In the genomic region with DNA sequence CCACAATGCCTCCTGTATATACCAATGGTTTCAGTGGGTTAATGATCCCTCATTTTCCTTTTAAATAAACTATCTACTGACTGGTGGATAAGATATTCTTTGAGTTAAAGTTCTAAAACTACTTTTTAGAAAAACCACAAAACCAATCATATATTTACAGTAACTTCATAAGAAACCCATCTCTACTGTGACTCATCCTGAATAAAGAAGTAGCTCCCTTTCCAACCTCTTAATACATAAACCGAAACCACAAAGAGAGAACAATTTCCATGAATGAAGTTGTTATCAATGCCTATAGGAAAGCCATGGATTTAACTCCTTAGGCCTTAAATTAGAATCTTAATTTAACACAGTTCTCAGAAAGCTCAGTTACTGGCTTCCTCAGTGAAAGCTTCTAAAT, we compare ENCODE assay signal across 15 cellular contexts.
DNase-seq lines count a peak whose midpoint lies in the region; ATAC-seq and TF ChIP-seq lines count a peak whose summit lies in the region.
"Had no signal": no experiment of that assay in that cellular context is flagged by ENCODE, and none has a peak within 500 bp of the region (broad histone marks: within the 10 kb centered on the region; RNA-seq: fewer than 3 reads in every experiment).

No MANE protein-coding gene starts in this region.

- ATAC-seq in SK-N-SH treated with all-trans-retinoic acid at 6 μM for 48 hours: peak; percentile 86
- ATAC-seq in HG03196 (IDR thresholded peaks at IDR 0.05; ENCODE audit: unreplicated experiment): no peak
- ATAC-seq in GM18867 (IDR thresholded peaks at IDR 0.05; ENCODE audit: unreplicated experiment): no peak

- DNase-seq in A172 (ENCODE audit: low spot score) (peak; percentile 12), GM03348 (ENCODE audit: low spot score) (peak; percentile 23), fibroblast of mammary gland (ENCODE audit: low read depth) (peak; percentile 72), UCSD-AML1 (lab: John Stamatoyannopoulos, UW; ENCODE audit: unreplicated experiment) (no peak), NCI-H2029 treated with DMSO at 0.1 percent for 48 hours (lab: John Stamatoyannopoulos, UW) (no peak)
- DNase-seq: activated naive CD4-positive, alpha-beta T cell treated with anti-CD3 and anti-CD28 coated beads, Interleukin-2, amount 50 U/mL, for 16 hours; Caco-2; esophagus squamous epithelium; mesendoderm; NCI-H446 treated with DMSO at 0.1 percent for 48 hours; spleen; T1000 had no signal

- no peak overlapping the region for H3K4me3 ChIP-seq in fibroblast of mammary gland (ENCODE audit: control insufficient read depth, low read depth, low read length)
- H3K4me3 ChIP-seq: esophagus squamous epithelium, spleen had no signal

- TF ChIP-seq CTCF in fibroblast of mammary gland (conservative IDR thresholded peaks at IDR 0.05; ENCODE audit: control insufficient read depth, insufficient read depth, low read depth, low read length): no peak

TF ChIP-seq in SK-N-SH treated with all-trans-retinoic acid at 6 μM for 48 hours, 23 proteins besides CTCF, POLR2A, EP300 and RAD21:
- TF ChIP-seq GLIS3 (CRISPR knock-in tag; IDR thresholded peaks at IDR 0.05) (no peak), OSR1 (CRISPR knock-in tag; IDR thresholded peaks at IDR 0.05) (no peak), ISL1 (CRISPR knock-in tag; IDR thresholded peaks at IDR 0.05) (no peak), TCF4 (CRISPR knock-in tag; IDR thresholded peaks at IDR 0.05; ENCODE audit: borderline replicate concordance) (no peak), ZNF565 (CRISPR knock-in tag; conservative IDR thresholded peaks at IDR 0.05; ENCODE audit: low read depth) (no peak), RARB (CRISPR knock-in tag; IDR thresholded peaks at IDR 0.05) (no peak), ZNF8 (CRISPR knock-in tag; IDR thresholded peaks at IDR 0.05) (no peak), ZFP30 (CRISPR knock-in tag; IDR thresholded peaks at IDR 0.05) (no peak), SNAI2 (CRISPR knock-in tag; IDR thresholded peaks at IDR 0.05) (no peak), ARNTL (CRISPR knock-in tag; IDR thresholded peaks at IDR 0.05; ENCODE audit: borderline replicate concordance, low read depth) (no peak), CSDC2 (CRISPR knock-in tag; IDR thresholded peaks at IDR 0.05) (no peak), PPARA (CRISPR knock-in tag; IDR thresholded peaks at IDR 0.05; ENCODE audit: borderline replicate concordance) (no peak), BACH2 (CRISPR knock-in tag; IDR thresholded peaks at IDR 0.05; ENCODE audit: borderline replicate concordance) (no peak)
- TF ChIP-seq, protein P1, sequence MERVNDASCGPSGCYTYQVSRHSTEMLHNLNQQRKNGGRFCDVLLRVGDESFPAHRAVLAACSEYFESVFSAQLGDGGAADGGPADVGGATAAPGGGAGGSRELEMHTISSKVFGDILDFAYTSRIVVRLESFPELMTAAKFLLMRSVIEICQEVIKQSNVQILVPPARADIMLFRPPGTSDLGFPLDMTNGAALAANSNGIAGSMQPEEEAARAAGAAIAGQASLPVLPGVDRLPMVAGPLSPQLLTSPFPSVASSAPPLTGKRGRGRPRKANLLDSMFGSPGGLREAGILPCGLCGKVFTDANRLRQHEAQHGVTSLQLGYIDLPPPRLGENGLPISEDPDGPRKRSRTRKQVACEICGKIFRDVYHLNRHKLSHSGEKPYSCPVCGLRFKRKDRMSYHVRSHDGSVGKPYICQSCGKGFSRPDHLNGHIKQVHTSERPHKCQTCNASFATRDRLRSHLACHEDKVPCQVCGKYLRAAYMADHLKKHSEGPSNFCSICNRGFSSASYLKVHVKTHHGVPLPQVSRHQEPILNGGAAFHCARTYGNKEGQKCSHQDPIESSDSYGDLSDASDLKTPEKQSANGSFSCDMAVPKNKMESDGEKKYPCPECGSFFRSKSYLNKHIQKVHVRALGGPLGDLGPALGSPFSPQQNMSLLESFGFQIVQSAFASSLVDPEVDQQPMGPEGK (CRISPR knock-in tag; IDR thresholded peaks at IDR 0.05; ENCODE audit: borderline replicate concordance): no peak
- TF ChIP-seq, protein P2, sequence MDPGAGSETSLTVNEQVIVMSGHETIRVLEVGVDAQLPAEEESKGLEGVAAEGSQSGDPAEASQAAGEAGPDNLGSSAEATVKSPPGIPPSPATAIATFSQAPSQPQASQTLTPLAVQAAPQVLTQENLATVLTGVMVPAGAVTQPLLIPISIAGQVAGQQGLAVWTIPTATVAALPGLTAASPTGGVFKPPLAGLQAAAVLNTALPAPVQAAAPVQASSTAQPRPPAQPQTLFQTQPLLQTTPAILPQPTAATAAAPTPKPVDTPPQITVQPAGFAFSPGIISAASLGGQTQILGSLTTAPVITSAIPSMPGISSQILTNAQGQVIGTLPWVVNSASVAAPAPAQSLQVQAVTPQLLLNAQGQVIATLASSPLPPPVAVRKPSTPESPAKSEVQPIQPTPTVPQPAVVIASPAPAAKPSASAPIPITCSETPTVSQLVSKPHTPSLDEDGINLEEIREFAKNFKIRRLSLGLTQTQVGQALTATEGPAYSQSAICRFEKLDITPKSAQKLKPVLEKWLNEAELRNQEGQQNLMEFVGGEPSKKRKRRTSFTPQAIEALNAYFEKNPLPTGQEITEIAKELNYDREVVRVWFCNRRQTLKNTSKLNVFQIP (CRISPR knock-in tag; IDR thresholded peaks at IDR 0.05; ENCODE audit: borderline replicate concordance, low read depth): no peak
- TF ChIP-seq, protein P3, sequence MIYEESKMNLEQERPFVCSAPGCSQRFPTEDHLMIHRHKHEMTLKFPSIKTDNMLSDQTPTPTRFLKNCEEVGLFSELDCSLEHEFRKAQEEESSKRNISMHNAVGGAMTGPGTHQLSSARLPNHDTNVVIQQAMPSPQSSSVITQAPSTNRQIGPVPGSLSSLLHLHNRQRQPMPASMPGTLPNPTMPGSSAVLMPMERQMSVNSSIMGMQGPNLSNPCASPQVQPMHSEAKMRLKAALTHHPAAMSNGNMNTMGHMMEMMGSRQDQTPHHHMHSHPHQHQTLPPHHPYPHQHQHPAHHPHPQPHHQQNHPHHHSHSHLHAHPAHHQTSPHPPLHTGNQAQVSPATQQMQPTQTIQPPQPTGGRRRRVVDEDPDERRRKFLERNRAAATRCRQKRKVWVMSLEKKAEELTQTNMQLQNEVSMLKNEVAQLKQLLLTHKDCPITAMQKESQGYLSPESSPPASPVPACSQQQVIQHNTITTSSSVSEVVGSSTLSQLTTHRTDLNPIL (CRISPR knock-in tag; IDR thresholded peaks at IDR 0.05; ENCODE audit: low read depth): no peak
- TF ChIP-seq, protein P4, sequence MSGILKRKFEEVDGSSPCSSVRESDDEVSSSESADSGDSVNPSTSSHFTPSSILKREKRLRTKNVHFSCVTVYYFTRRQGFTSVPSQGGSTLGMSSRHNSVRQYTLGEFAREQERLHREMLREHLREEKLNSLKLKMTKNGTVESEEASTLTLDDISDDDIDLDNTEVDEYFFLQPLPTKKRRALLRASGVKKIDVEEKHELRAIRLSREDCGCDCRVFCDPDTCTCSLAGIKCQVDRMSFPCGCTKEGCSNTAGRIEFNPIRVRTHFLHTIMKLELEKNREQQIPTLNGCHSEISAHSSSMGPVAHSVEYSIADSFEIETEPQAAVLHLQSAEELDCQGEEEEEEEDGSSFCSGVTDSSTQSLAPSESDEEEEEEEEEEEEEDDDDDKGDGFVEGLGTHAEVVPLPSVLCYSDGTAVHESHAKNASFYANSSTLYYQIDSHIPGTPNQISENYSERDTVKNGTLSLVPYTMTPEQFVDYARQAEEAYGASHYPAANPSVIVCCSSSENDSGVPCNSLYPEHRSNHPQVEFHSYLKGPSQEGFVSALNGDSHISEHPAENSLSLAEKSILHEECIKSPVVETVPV (CRISPR knock-in tag; IDR thresholded peaks at IDR 0.05): no peak

Comparison
In these comparisons a context has a peak if more than half of its experiments do, and no peak if none do; other contexts are left out.
1. DNase-seq: peak in A172 (single experiment), GM03348 (single experiment) and fibroblast of mammary gland (single experiment); none in UCSD-AML1 (single experiment) and NCI-H2029 treated with DMSO at 0.1 percent for 48 hours (single experiment).